ENCODE assay signal across 17 cellular contexts in the genomic region with DNA sequence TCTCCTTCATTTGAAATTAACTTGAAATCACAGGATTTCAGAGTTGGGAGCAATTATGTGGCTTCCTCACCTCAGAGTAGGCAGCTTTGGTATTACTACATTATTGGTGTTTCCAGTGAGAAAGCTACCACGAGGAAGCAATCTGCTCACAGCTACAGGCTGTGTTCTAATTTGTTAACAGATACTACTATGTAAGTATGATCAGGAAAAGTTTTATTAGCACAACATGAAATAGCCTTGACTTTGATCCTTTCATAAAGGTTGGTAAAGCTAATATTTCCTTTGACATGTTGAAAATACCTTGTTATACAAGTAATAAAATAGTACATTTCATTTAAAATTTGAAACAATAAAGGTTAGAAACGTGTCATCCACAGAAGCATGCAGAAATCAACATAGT. TPM values are rescaled to one million over a fixed set of nuclear protein-coding genes. Genes with fewer than 3 reads are reported as not detected.
DNase-seq lines count a peak whose midpoint lies in the region; ATAC-seq and TF ChIP-seq lines count a peak whose summit lies in the region.
"Had no signal": no experiment of that assay in that cellular context is flagged by ENCODE, and none has a peak within 500 bp of the region (broad histone marks: within the 10 kb centered on the region; RNA-seq: fewer than 3 reads in every experiment).

No MANE protein-coding gene starts in this region.

- no peaks in the 10 kb centered on the region for H3K27me3 Mint-ChIP-seq in activated naive CD4-positive, alpha-beta T cell treated with anti-CD3 and anti-CD28 coated beads, Interleukin-2, amount 10 ng/mL, durations not matched to agents 7 days and 5 days

- CTCF ChIA-PET in activated naive CD4-positive, alpha-beta T cell treated with anti-CD3 and anti-CD28 coated beads, Interleukin-2, amount 10 ng/mL, durations not matched to agents 7 days and 5 days (lab: Charles Lee), result no interaction called here

- 46 to 62% (median 51%) methylated on average over 2 of the region's 2 CpGs for WGBS in ovary, 3 donors

- H3K27ac ChIP-seq in Karpas-422 (ENCODE audit: low read length) (peak overlapping the region; percentile 32; the same call in 1 of the 2 replicates), ovary (no peak overlapping the region)
- H3K27ac ChIP-seq: SJCRH30 had no signal

- H3K9me3 ChIP-seq in Karpas-422 (ENCODE audit: low read length), result no peaks in the 10 kb centered on the region
- H3K9me3 ChIP-seq in ovary, result no peaks in the 10 kb centered on the region
- H3K9me3 ChIP-seq: SJCRH30 had no signal

- TF ChIP-seq EP300 in ovary (IDR thresholded peaks at IDR 0.05), result no peak

- H3K4me3 ChIP-seq in Karpas-422 (ENCODE audit: low read length), result no peak overlapping the region
- H3K4me3 ChIP-seq in ovary, result no peak overlapping the region
- H3K4me3 ChIP-seq: SJCRH30 had no signal

- peaks cover 8% of the 10 kb centered on the region for H3K4me1 Mint-ChIP-seq in activated naive CD4-positive, alpha-beta T cell treated with anti-CD3 and anti-CD28 coated beads, Interleukin-2, amount 10 ng/mL, durations not matched to agents 7 days and 5 days

- peaks cover 99% of the 10 kb centered on the region for H3K79me2 ChIP-seq in Karpas-422 (ENCODE audit: low read length)

- H3K4me3 Mint-ChIP-seq in activated naive CD4-positive, alpha-beta T cell treated with anti-CD3 and anti-CD28 coated beads, Interleukin-2, amount 10 ng/mL, durations not matched to agents 7 days and 5 days, result no peak overlapping the region
- H3K4me3 Mint-ChIP-seq: CD8-positive, alpha-beta T cell had no signal

- no peak overlapping the region for H3K27ac Mint-ChIP-seq in activated naive CD4-positive, alpha-beta T cell treated with anti-CD3 and anti-CD28 coated beads, Interleukin-2, amount 10 ng/mL, durations not matched to agents 7 days and 5 days
- H3K27ac Mint-ChIP-seq: CD8-positive, alpha-beta T cell had no signal

- H2AFZ ChIP-seq in Karpas-422 (ENCODE audit: low read length), result no peak overlapping the region

- peak; percentile 57 for ATAC-seq in left colon
- ATAC-seq: CD8-positive, alpha-beta T cell had no signal

- peaks cover 4% of the 10 kb centered on the region for H3K36me3 Mint-ChIP-seq in activated naive CD4-positive, alpha-beta T cell treated with anti-CD3 and anti-CD28 coated beads, Interleukin-2, amount 10 ng/mL, durations not matched to agents 7 days and 5 days

- H3K9me3 Mint-ChIP-seq in activated naive CD4-positive, alpha-beta T cell treated with anti-CD3 and anti-CD28 coated beads, Interleukin-2, amount 10 ng/mL, durations not matched to agents 7 days and 5 days, result no peaks in the 10 kb centered on the region
- H3K9me3 Mint-ChIP-seq: CD8-positive, alpha-beta T cell had no signal

- DNase-seq in NOMO-1 treated with DMSO at 0.1 percent for 48 hours (lab: John Stamatoyannopoulos, UW; ENCODE audit: unreplicated experiment), result peak; percentile 33
- DNase-seq in NOMO-1 treated with dmso at 0.1 percent for 144 hours (lab: John Stamatoyannopoulos, UW; ENCODE audit: unreplicated experiment), result no peak
- DNase-seq in Karpas-422, result no peak
- no peak for DNase-seq in left colon
- DNase-seq in NCI-H1105 (lab: John Stamatoyannopoulos, UW), result no peak
- no peak for DNase-seq in mesenteric fat pad (ENCODE audit: low spot score)
- DNase-seq in activated naive CD4-positive, alpha-beta T cell treated with anti-CD3 and anti-CD28 coated beads, Interleukin-2, amount 10 ng/mL, durations not matched to agents 7 days and 5 days, result no peak
- no peak for DNase-seq in ovary
- DNase-seq: Calu3; CD8-positive, alpha-beta T cell; Kasumi-1; MV-4-11; NCI-H1417; NCI-H187; NCI-H2227 treated with DMSO at 0.1 percent for 48 hours; NCI-H524 treated with DMSO at 0.1 percent for 48 hours; SJCRH30 had no signal

- 0 out of 2 replicates have a peak, but pooled peaks cover 3% of the 10 kb centered on the region for H3K36me3 ChIP-seq in Karpas-422 (ENCODE audit: insufficient read depth, low read length)
- H3K36me3 ChIP-seq in ovary, result no peaks in the 10 kb centered on the region
- H3K36me3 ChIP-seq: SJCRH30 had no signal

- H3K9ac ChIP-seq in Karpas-422 (ENCODE audit: low read length), result no peak overlapping the region

- H3K9me2 ChIP-seq in Karpas-422 (replicated peaks; ENCODE audit: insufficient read depth, low read length), result no peaks in the 10 kb centered on the region

- H3K4me1 ChIP-seq in Karpas-422 (ENCODE audit: low read length) (peaks cover 49% of the 10 kb centered on the region), ovary (ENCODE audit: insufficient read depth) (no peaks in the 10 kb centered on the region)

- no peaks in the 10 kb centered on the region for H3K27me3 ChIP-seq in Karpas-422 (ENCODE audit: low read length)
- H3K27me3 ChIP-seq in ovary, result no peaks in the 10 kb centered on the region
- H3K27me3 ChIP-seq: SJCRH30 had no signal

- no peaks in the 10 kb centered on the region for H4K20me1 ChIP-seq in Karpas-422 (ENCODE audit: insufficient read depth, low read depth, low read length)

- no peak overlapping the region for H3K4me2 ChIP-seq in Karpas-422 (ENCODE audit: low read depth, low read length, poor library complexity, severe bottlenecking)

- no peak for TF ChIP-seq POLR2A in ovary (IDR thresholded peaks at IDR 0.05)

- intact Hi-C loops in left colon (cut with DNase I, micrococcal nuclease), result no loop called here
- intact Hi-C loops in ovary (cut with DNase I), result no loop called here

- TF ChIP-seq CTCF in ovary (IDR thresholded peaks at IDR 0.05), result no peak

RNA-seq across cellular contexts. Expression of gene TAOK3, which starts 30.6 kb away (rescaled TPM):
- total RNA-seq in Karpas-422 (2014; rRNA removed; shearing (Covaris generic); ENCODE audit: low replicate concordance), result 86.7 and 88.4 TPM in 2 replicates
- total RNA-seq in left colon, result 10 to 100 TPM; 58.4 to 58.5 TPM
- total RNA-seq in mesenteric fat pad, result 42.9 TPM
- total RNA-seq in ovary, result 10 to 100 TPM; 12.6 to 26.6 (median 23.0) TPM
- polyA plus RNA-seq in ovary, result 10 to 100 TPM; 13.7 to 31.0 TPM

RNA-seq across cellular contexts. Expression of gene SUDS3, which starts 34.2 kb away (rescaled TPM):
- total RNA-seq in Karpas-422 (2014; rRNA removed; shearing (Covaris generic); ENCODE audit: low replicate concordance), result 41.5 and 55.0 TPM in 2 replicates
- total RNA-seq in left colon (10 to 100 TPM; 44.9 to 48.7 TPM), mesenteric fat pad (22.7 TPM), ovary (10 to 100 TPM; 25.8 to 34.9 (median 28.5) TPM)
- polyA plus RNA-seq in ovary, result 10 to 100 TPM; 14.5 to 22.1 TPM
